22 cellular contexts compared by ENCODE assay signal in the genomic region with DNA sequence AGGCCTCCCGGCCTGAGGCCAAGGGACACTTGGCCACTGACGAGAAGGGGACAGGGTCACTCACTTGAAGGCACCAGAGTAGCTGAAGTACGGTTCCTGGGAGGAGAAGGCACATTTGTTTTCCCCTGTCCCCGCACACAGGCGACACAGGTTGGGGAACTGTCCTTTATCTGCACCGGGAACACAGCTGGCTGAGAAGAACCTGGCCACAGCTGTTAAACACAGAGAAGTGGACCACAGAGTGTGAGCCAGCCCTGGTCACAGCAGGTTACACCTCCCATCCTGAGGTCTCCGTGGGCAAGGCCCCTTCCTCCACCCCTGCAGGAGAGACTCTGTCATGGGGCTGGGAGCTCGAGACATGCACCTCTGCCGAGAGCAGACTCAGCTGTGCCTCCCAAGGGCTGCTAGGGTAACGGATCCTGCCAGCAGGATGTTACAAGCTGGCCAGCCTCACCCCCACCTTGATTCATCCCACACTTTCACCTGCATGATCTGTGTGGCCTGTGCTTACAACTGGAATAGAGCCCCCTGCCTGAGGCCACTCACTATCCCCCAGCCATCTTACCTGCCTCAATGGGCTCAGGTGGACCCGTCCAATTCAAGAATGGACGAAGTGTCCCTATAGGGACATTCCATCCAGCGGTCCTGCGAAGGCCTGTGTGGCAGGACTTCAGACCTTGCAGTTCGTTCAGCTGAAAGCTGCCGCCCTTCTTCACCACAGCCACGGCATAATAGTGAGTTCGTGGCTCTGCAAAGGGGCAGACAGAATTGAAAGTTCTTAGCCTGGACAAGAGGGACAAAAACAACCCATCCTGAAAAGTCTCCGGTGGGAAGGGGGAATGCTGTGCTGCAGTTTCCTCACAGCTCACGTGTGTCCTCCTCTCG. TPM values are rescaled to one million over a fixed set of nuclear protein-coding genes. Genes with fewer than 3 reads are reported as not detected.
DNase-seq lines count a peak whose midpoint lies in the region; ATAC-seq and TF ChIP-seq lines count a peak whose summit lies in the region.
"Had no signal": no experiment of that assay in that cellular context is flagged by ENCODE, and none has a peak within 500 bp of the region (broad histone marks: within the 10 kb centered on the region; RNA-seq: fewer than 3 reads in every experiment).

No MANE protein-coding gene starts in this region.

- intact Hi-C loops in upper lobe of right lung (cut with DNase I) = no loop called here

- no peaks in the 10 kb centered on the region for H3K36me3 ChIP-seq in upper lobe of right lung
- H3K36me3 ChIP-seq: SJSA1 had no signal

- H2BK120ac ChIP-seq in H9 (ENCODE audit: low read depth, low read length, poor library complexity, severe bottlenecking) = no peak overlapping the region

- no peak overlapping the region for H4K91ac ChIP-seq in H9 (ENCODE audit: insufficient read length, low read depth, low read length)

- no peak overlapping the region for H3K4me2 ChIP-seq in H9 (ENCODE audit: insufficient read depth, insufficient read length, low read length)

- H2AK5ac ChIP-seq in H9 (ENCODE audit: insufficient read length, low read length) = no peak overlapping the region

- no peaks in the 10 kb centered on the region for H3K79me1 ChIP-seq in H9 (ENCODE audit: insufficient read depth, low read depth, low read length, poor library complexity, severe bottlenecking)

- H4K8ac ChIP-seq in H9 (replicated peaks; ENCODE audit: insufficient read length, low read depth, low read length) = no peak overlapping the region

- H4K20me1 ChIP-seq in H9 (ENCODE audit: control insufficient read depth, insufficient read depth, insufficient read length) = no peaks in the 10 kb centered on the region

- H3K9me3 Mint-ChIP-seq in H9 = peaks cover 0 to 3% of the 10 kb centered on the region in 2 experiments; a peak in 1 of 5 replicates
- H3K9me3 Mint-ChIP-seq: CD4-positive, CD25-positive, alpha-beta regulatory T cell; IgD-negative memory B cell had no signal

- H2AFZ ChIP-seq in H9 (ENCODE audit: low read length) = no peak overlapping the region

- no CpG with 5 or more reads among the region's 21 CpGs for WGBS in H9 (ENCODE audit: extremely low coverage, insufficient read length, low lambda C conversion rate)

- H2BK15ac ChIP-seq in H9 (ENCODE audit: low read depth, low read length) = no peak overlapping the region

- ATAC-seq in esophagus mucosa = peak; percentile 17
- peak; percentile 16 for ATAC-seq in upper lobe of right lung
- ATAC-seq: GM12878 had no signal

- H2BK5ac ChIP-seq in H9 (ENCODE audit: insufficient read length, low read length) = no peak overlapping the region

- H3K23ac ChIP-seq in H9 (ENCODE audit: insufficient read length, low read depth, low read length) = no peak overlapping the region

- H2BK12ac ChIP-seq in H9 (ENCODE audit: insufficient read length, low read depth, low read length) = no peak overlapping the region

- no peak overlapping the region for H3T11ph ChIP-seq in H9 (ENCODE audit: low read length)

- 0 out of 7 replicates have a peak overlapping the region, but pooled peaks of 1 of the 3 experiments have one; percentile 34 for H3K27ac Mint-ChIP-seq in H9
- H3K27ac Mint-ChIP-seq: IgD-negative memory B cell had no signal

- peaks cover 5% of the 10 kb centered on the region for H3K27me3 Mint-ChIP-seq in H9 (ENCODE audit: low read depth)

- no peaks in the 10 kb centered on the region for H3K4me1 Mint-ChIP-seq in H9
- H3K4me1 Mint-ChIP-seq: CD4-positive, CD25-positive, alpha-beta regulatory T cell had no signal

- H3K18ac ChIP-seq in H9 (ENCODE audit: insufficient read length, low read depth, low read length) = no peak overlapping the region

- no peaks in the 10 kb centered on the region for H3K36me3 Mint-ChIP-seq in H9 (ENCODE audit: insufficient read depth in 1 of 3, low read depth in 3 of 3)
- H3K36me3 Mint-ChIP-seq: CD4-positive, CD25-positive, alpha-beta regulatory T cell; IgD-negative memory B cell had no signal

- no peak overlapping the region for H3K4me3 Mint-ChIP-seq in H9
- H3K4me3 Mint-ChIP-seq: CD4-positive, CD25-positive, alpha-beta regulatory T cell had no signal

- no peak overlapping the region for H3K4me3 ChIP-seq in upper lobe of right lung
- H3K4me3 ChIP-seq: GM12878, SJSA1 had no signal

- H2BK20ac ChIP-seq in H9 (ENCODE audit: low read depth, low read length, poor library complexity, severe bottlenecking) = no peak overlapping the region

- H3K79me2 ChIP-seq in H9 (ENCODE audit: insufficient read depth, low read length) = no peaks in the 10 kb centered on the region

- H3K27me3 ChIP-seq in H9 (ENCODE audit: insufficient read depth, low read length) (no peaks in the 10 kb centered on the region), upper lobe of right lung (no peaks in the 10 kb centered on the region)
- H3K27me3 ChIP-seq: SJSA1 had no signal

- H3K23me2 ChIP-seq in H9 (ENCODE audit: insufficient read length, low read depth, low read length, poor library complexity, severe bottlenecking) = no peaks in the 10 kb centered on the region

- H3K4me1 ChIP-seq in H9 (ENCODE audit: insufficient read depth, low read length) (no peaks in the 10 kb centered on the region), upper lobe of right lung (no peaks in the 10 kb centered on the region)
- H3K4me1 ChIP-seq: SJSA1 had no signal

- H3K27ac ChIP-seq in H9 (ENCODE audit: insufficient read length, low read depth, low read length) (no peak overlapping the region), upper lobe of right lung (no peak overlapping the region)
- H3K27ac ChIP-seq: SJSA1 had no signal

- DNase-seq in activated CD8-positive, alpha-beta memory T cell treated with anti-CD3 and anti-CD28 coated beads, Interleukin-2, amount 50 U/mL, for 48 hours = peak; percentile 42
- DNase-seq in activated CD8-positive, alpha-beta memory T cell treated with anti-CD3 and anti-CD28 coated beads for 24 hours = no peak
- peak; percentile 12 for DNase-seq in H9
- DNase-seq in upper lobe of right lung = no peak
- no peak for DNase-seq in activated CD4-positive, CD25-positive, alpha-beta regulatory T cell treated with anti-CD3 and anti-CD28 coated beads, Interleukin-2, amount 50 U/mL, for 72 hours
- no peak for DNase-seq in T1000 (lab: John Stamatoyannopoulos, UW)
- DNase-seq in DMS53 treated with DMSO at 0.1 percent for 48 hours (lab: John Stamatoyannopoulos, UW; ENCODE audit: unreplicated experiment) = no peak
- DNase-seq: CD4-positive, CD25-positive, alpha-beta regulatory T cell; DMS79 treated with DMSO at 0.1 percent for 48 hours; HCEC 1CT; Karpas-422; NCI-H1694 treated with DMSO at 0.1 percent for 48 hours; NCI-H2081 treated with DMSO at 0.1 percent for 48 hours; NCI-H2171 treated with DMSO at 0.1 percent for 48 hours; NCI-H524 treated with DMSO at 0.1 percent for 48 hours; OCI-M1 had no signal

- H3K4ac ChIP-seq in H9 (ENCODE audit: low read depth, low read length) = no peak overlapping the region

- H3K56ac ChIP-seq in H9 (ENCODE audit: insufficient read length, low read depth, low read length) = no peak overlapping the region

- TF ChIP-seq CTCF in H9 (conservative IDR thresholded peaks at IDR 0.05) (no peak), upper lobe of right lung (IDR thresholded peaks at IDR 0.05) (no peak)

- no peaks in the 10 kb centered on the region for H3K9me3 ChIP-seq in H9 (ENCODE audit: control insufficient read depth, low read depth, low read length)
- H3K9me3 ChIP-seq in upper lobe of right lung = no peaks in the 10 kb centered on the region
- H3K9me3 ChIP-seq: SJSA1 had no signal

- H3K9ac ChIP-seq in H9 (ENCODE audit: extremely low read depth, insufficient read length, low read length) = no peak overlapping the region

- no peak overlapping the region for H3K14ac ChIP-seq in H9 (ENCODE audit: insufficient read depth, low read length)

- H4K5ac ChIP-seq in H9 (ENCODE audit: insufficient read length, low read depth, low read length) = no peak overlapping the region

RNA-seq across cellular contexts. Expression of a gene that starts 9.2 kb away (rescaled TPM):
- not detected in 2 replicates for total RNA-seq in H9 (2021)
- 108 TPM for total RNA-seq in esophagus mucosa
- 14.3 TPM for total RNA-seq in upper lobe of right lung
- total RNA-seq: A172; CD4-positive, CD25-positive, alpha-beta regulatory T cell had no signal

RNA-seq across cellular contexts. Expression of a gene that starts 42.3 kb away (rescaled TPM):
- not detected in 2 replicates for total RNA-seq in H9 (2021)
- total RNA-seq in esophagus mucosa = not detected
- total RNA-seq in upper lobe of right lung = not detected
- total RNA-seq: A172; CD4-positive, CD25-positive, alpha-beta regulatory T cell; GM12878; HT1080; SJSA1 had no signal

RNA-seq across cellular contexts. Expression of a gene that starts 48.4 kb away (rescaled TPM):
- total RNA-seq in H9 (2021) = not detected in 2 replicates
- 0.24 TPM for total RNA-seq in esophagus mucosa
- total RNA-seq in upper lobe of right lung = 28.5 TPM
- total RNA-seq: A172 had no signal

Comparison
In these comparisons a context has a peak if more than half of its experiments do, and no peak if none do; other contexts are left out.
1. DNase-seq: peak in activated CD8-positive, alpha-beta memory T cell treated with anti-CD3 and anti-CD28 coated beads, Interleukin-2, amount 50 U/mL, for 48 hours (single experiment) and H9 (single experiment); none in activated CD8-positive, alpha-beta memory T cell treated with anti-CD3 and anti-CD28 coated beads for 24 hours (single experiment), upper lobe of right lung (single experiment), activated CD4-positive, CD25-positive, alpha-beta regulatory T cell treated with anti-CD3 and anti-CD28 coated beads, Interleukin-2, amount 50 U/mL, for 72 hours (single experiment), T1000 (single experiment) and DMS53 treated with DMSO at 0.1 percent for 48 hours (single experiment).
2. RNA of a gene that starts 9.2 kb away (total RNA-seq): 108 TPM in esophagus mucosa (single experiment) and 14.3 TPM in upper lobe of right lung (single experiment); not detected in H9; every median in the first group is over 10 times any median in the second.
3. RNA of a gene that starts 48.4 kb away (total RNA-seq): 28.5 TPM in upper lobe of right lung (single experiment); 0.24 TPM in esophagus mucosa (single experiment) and not detected in H9; every median in the first group is over 10 times any median in the second.